ENCODE assay signal across 1 cellular context in genomic region chr3:13111173-13111873, GRCh38.
TF ChIP-seq lines count a peak whose summit lies in the region.

No MANE protein-coding gene starts in this region.

TF ChIP-seq in Ishikawa, 13 proteins besides CTCF, POLR2A, EP300 and RAD21 (continued from another document):
- TF ChIP-seq USF1 (IDR thresholded peaks at IDR 0.05) (no peak), FOXM1 (IDR thresholded peaks at IDR 0.05; ENCODE audit: borderline replicate concordance, low read depth) (no peak), NFIC (IDR thresholded peaks at IDR 0.05) (peak; percentile 62)
TF ChIP-seq in Ishikawa: peak in this region for 3.
